8 cellular contexts compared by ENCODE assay signal in genomic region chr3:111071257-111072015, GRCh38. TPM values are rescaled to one million over a fixed set of nuclear protein-coding genes. Genes with fewer than 3 reads are reported as not detected.
A peak's percentile ranks its signal among the peaks of the same experiment; 100 is the strongest.
DNase-seq lines count a peak whose midpoint lies in the region; ATAC-seq and TF ChIP-seq lines count a peak whose summit lies in the region.

Gene NECTIN3 (plus strand): TSS chr3:111071816. CDS start chr3:111072018, 202 bp downstream.

- H3K36me3 Mint-ChIP-seq in IgD-negative memory B cell, result no peaks in the 10 kb centered on the region

- H3K4me1 Mint-ChIP-seq in IgD-negative memory B cell, result peaks cover 13 to 25% (median 24%) of the 10 kb centered on the region in 3 donors

- H3K9me3 ChIP-seq in ovary, result no peaks in the 10 kb centered on the region

- no peak for TF ChIP-seq CTCF in ovary (IDR thresholded peaks at IDR 0.05)

- H3K4me3 Mint-ChIP-seq in IgD-negative memory B cell, result peak within 1 kb of the TSS; percentile 83 to 91 (median 90)

- no peaks in the 10 kb centered on the region for H3K27me3 ChIP-seq in ovary

- H3K27me3 Mint-ChIP-seq in IgD-negative memory B cell, result peaks cover 41% of the 10 kb centered on the region

- peak; percentile 93 for DNase-seq in COR-L47 (lab: John Stamatoyannopoulos, UW)
- DNase-seq in T follicular helper cell (ENCODE audit: low read depth), result peak; percentile 83
- DNase-seq in amniotic stem cell (lab: John Stamatoyannopoulos, UW), result peak; percentile 98
- peak; percentile 93 for DNase-seq in cardiac septum (ENCODE audit: low spot score)
- DNase-seq in ovary, result peak; percentile 93 to 95 (median 95)

- no peak for TF ChIP-seq EP300 in ovary (IDR thresholded peaks at IDR 0.05)

- ATAC-seq in GM21447 (IDR thresholded peaks at IDR 0.05; ENCODE audit: unreplicated experiment), result peak; percentile 72

- WGBS in ovary, 3 donors, result 0 to 2% (median 1%) methylated on average over 51 to 77 of the region's 77 CpGs

- H3K27ac Mint-ChIP-seq in IgD-negative memory B cell, result peak within 1 kb of the TSS in 2 of 3 donors; percentile 53 to 87

- H3K9me3 Mint-ChIP-seq in IgD-negative memory B cell, result no peaks in the 10 kb centered on the region

- peak within 1 kb of the TSS; percentile 88 to 90 for H3K27ac ChIP-seq in ovary
- peak within 1 kb of the TSS; percentile 90 for H3K27ac ChIP-seq in temporal lobe (ENCODE audit: low read depth, low read length)

- H3K4me1 ChIP-seq in ovary (ENCODE audit: insufficient read depth), result peaks cover 3% of the 10 kb centered on the region

- intact Hi-C loops in cardiac septum (cut with DNase I) (no loop called here), ovary (cut with DNase I) (loop anchor here in 1 of 4 donors (10.0 kb wide), 1 partner anchor 697 kb away; no protein-coding TSS in a partner anchor)

- no peaks in the 10 kb centered on the region for H3K36me3 ChIP-seq in ovary

- peak within 1 kb of the TSS; percentile 94 for H3K4me3 ChIP-seq in ovary

- TF ChIP-seq POLR2A in ovary (IDR thresholded peaks at IDR 0.05), result peak; percentile 48

RNA-seq across cellular contexts. Expression of gene NECTIN3, which starts in this region (rescaled TPM):
- 0.48 TPM for polyA plus RNA-seq in IgD-negative memory B cell
- total RNA-seq in cardiac septum, result 8.2 TPM
- 10 to 100 TPM; 23.9 to 45.5 (median 36.5) TPM for total RNA-seq in ovary
- 10 to 100 TPM; 15.4 to 16.3 TPM for polyA plus RNA-seq in ovary
- 134 TPM for total RNA-seq in temporal lobe

Comparison
In these comparisons a context has a peak if more than half of its experiments do, and no peak if none do; other contexts are left out.
1. Peak in every context shown above with its lines: DNase-seq, ATAC-seq, H3K4me3 ChIP-seq and H3K27ac ChIP-seq.
2. RNA of gene NECTIN3 (polyA plus RNA-seq): 15.4 to 16.3 TPM in ovary; 0.48 TPM in IgD-negative memory B cell (single experiment); every median in the first group is over 10 times any median in the second.